Comparison of ENCODE assay signal across 1 cellular context in genomic region chr1:26237230-26237966, GRCh38.
TF ChIP-seq lines count a peak whose summit lies in the region.

No MANE protein-coding gene starts in this region.

TF ChIP-seq in K562, 482 proteins besides CTCF, POLR2A, EP300 and RAD21 (continued from another document and continues in another):
- TF ChIP-seq SRSF1 (IDR thresholded peaks at IDR 0.05; ENCODE audit: low read depth, low read length) (no peak), KLF1 (tag; IDR thresholded peaks at IDR 0.05) (no peak), NR3C1 (CRISPR knock-in tag; IDR thresholded peaks at IDR 0.05) (no peak), GATAD2B (IDR thresholded peaks at IDR 0.05; ENCODE audit: borderline replicate concordance) (peak; percentile 61; the same call in 1 of the 2 replicates), DLX4 (CRISPR knock-in tag; IDR thresholded peaks at IDR 0.05) (no peak), GTF2B (IDR thresholded peaks at IDR 0.05; ENCODE audit: extremely low read depth, insufficient read length) (no peak), HDAC3 (IDR thresholded peaks at IDR 0.05; ENCODE audit: borderline replicate concordance, partially characterized antibody) (no peak), ZNF444 (CRISPR knock-in tag; IDR thresholded peaks at IDR 0.05) (no peak), FIP1L1 (IDR thresholded peaks at IDR 0.05; ENCODE audit: low read depth, low read length, poor library complexity, severe bottlenecking) (no peak), ATF3 (IDR thresholded peaks at IDR 0.05) (peak; percentile 79), ATF3 (CRISPR knock-in tag; conservative IDR thresholded peaks at IDR 0.05) (0 out of 2 replicates have a peak, but pooled peaks have one; percentile 58), SMARCC2 (IDR thresholded peaks at IDR 0.05; ENCODE audit: low read depth) (peak; percentile 97), ZNF239 (CRISPR knock-in tag; IDR thresholded peaks at IDR 0.05) (no peak; the same call in 1 of the 2 replicates), MYC (IDR thresholded peaks at IDR 0.05; ENCODE audit: low read depth, low read length) (peak; percentile 49; the same call in 1 of the 2 replicates), MYC (CRISPR knock-in tag; IDR thresholded peaks at IDR 0.05; ENCODE audit: borderline replicate concordance, low read depth) (no peak), LCOR (CRISPR knock-in tag; IDR thresholded peaks at IDR 0.05) (no peak), ZBTB49 (CRISPR knock-in tag; IDR thresholded peaks at IDR 0.05; ENCODE audit: borderline replicate concordance) (no peak), ZNF551 (CRISPR knock-in tag; IDR thresholded peaks at IDR 0.05) (no peak), HCFC1 (IDR thresholded peaks at IDR 0.05; ENCODE audit: low read depth, low read length) (no peak), NBN (IDR thresholded peaks at IDR 0.05; ENCODE audit: low read depth) (no peak), RNF219 (CRISPR knock-in tag; IDR thresholded peaks at IDR 0.05) (no peak), LEF1 (IDR thresholded peaks at IDR 0.05) (no peak), SRSF7 (optimal IDR thresholded peaks at IDR 0.05; ENCODE audit: low read depth, low read length) (no peak), ZNF586 (CRISPR knock-in tag; conservative IDR thresholded peaks at IDR 0.05) (no peak), MXD1 (CRISPR knock-in tag; IDR thresholded peaks at IDR 0.05; ENCODE audit: borderline replicate concordance, poor library complexity, severe bottlenecking) (no peak), ZBTB1 (CRISPR knock-in tag; IDR thresholded peaks at IDR 0.05; ENCODE audit: borderline replicate concordance, low read depth) (no peak), IRF9 (tag; IDR thresholded peaks at IDR 0.05) (no peak), SLC30A9 (CRISPR knock-in tag; IDR thresholded peaks at IDR 0.05) (no peak), ZNF224 (CRISPR knock-in tag; IDR thresholded peaks at IDR 0.05) (no peak), NR0B1 (IDR thresholded peaks at IDR 0.05; ENCODE audit: partially characterized antibody) (no peak), POLR2H (tag; IDR thresholded peaks at IDR 0.05; ENCODE audit: low read depth) (peak; percentile 49; the same call in 1 of the 2 replicates), WHSC1 (IDR thresholded peaks at IDR 0.05; ENCODE audit: low read length) (no peak), SRSF3 (IDR thresholded peaks at IDR 0.05; ENCODE audit: insufficient read depth, low read length) (no peak), ARHGAP35 (IDR thresholded peaks at IDR 0.05; ENCODE audit: partially characterized antibody) (no peak), NFATC3 (IDR thresholded peaks at IDR 0.05) (peak; percentile 64; the same call in 1 of the 2 replicates), BRF2 (IDR thresholded peaks at IDR 0.05; ENCODE audit: borderline replicate concordance, insufficient read depth, insufficient read length) (no peak), ZNF384 (IDR thresholded peaks at IDR 0.05; ENCODE audit: low read depth, low read length) (no peak), JUN (IDR thresholded peaks at IDR 0.05; ENCODE audit: borderline replicate concordance, low read depth, low read length) (no peak), JUN (CRISPR knock-in tag; IDR thresholded peaks at IDR 0.05; ENCODE audit: borderline replicate concordance) (no peak), MYBL2 (IDR thresholded peaks at IDR 0.05; ENCODE audit: low read depth) (no peak), MYBL2 (CRISPR knock-in tag; IDR thresholded peaks at IDR 0.05; ENCODE audit: borderline replicate concordance) (no peak), CBFA2T3 (IDR thresholded peaks at IDR 0.05) (peak; percentile 25; the same call in 1 of the 2 replicates), RERE (CRISPR knock-in tag; IDR thresholded peaks at IDR 0.05; ENCODE audit: borderline replicate concordance) (no peak), TSC22D4 (tag; IDR thresholded peaks at IDR 0.05) (no peak), UBTF (IDR thresholded peaks at IDR 0.05; ENCODE audit: borderline replicate concordance in 1 of 2, low read depth in 2 of 2, low read length in 2 of 2) (no peak), HDGF (IDR thresholded peaks at IDR 0.05) (no peak)
